15 cellular contexts compared by ENCODE assay signal in genomic region chr12:62783881-62784280, GRCh38.
DNase-seq lines count a peak whose midpoint lies in the region; TF ChIP-seq lines count a peak whose summit lies in the region.
"Had no signal": no experiment of that assay in that cellular context is flagged by ENCODE, and none has a peak within 500 bp of the region (broad histone marks: within the 10 kb centered on the region; RNA-seq: fewer than 3 reads in every experiment).

No MANE protein-coding gene starts in this region.

- H3K9me3 Mint-ChIP-seq in HFFc6 (no peaks in the 10 kb centered on the region), neural crest cell (no peaks in the 10 kb centered on the region)
- H3K9me3 Mint-ChIP-seq: dendritic cell treated with granulocyte-macrophage colony-stimulating factor and Interleukin-4, amounts not matched to agents 40 ng/mL and 50 ng/mL, for 4 days had no signal

- H3K4me1 Mint-ChIP-seq in HFFc6 (ENCODE audit: low read depth) (peaks cover 52% of the 10 kb centered on the region), neural crest cell (peaks cover 50% of the 10 kb centered on the region)

- TF ChIP-seq CTCF in HFFc6 (IDR thresholded peaks at IDR 0.05) (no peak), neural crest cell (conservative IDR thresholded peaks at IDR 0.05) (no peak)

- H3K27me3 Mint-ChIP-seq in HFFc6 (ENCODE audit: insufficient read depth) (no peaks in the 10 kb centered on the region), neural crest cell (ENCODE audit: low read depth) (no peaks in the 10 kb centered on the region)
- H3K27me3 Mint-ChIP-seq: dendritic cell treated with granulocyte-macrophage colony-stimulating factor and Interleukin-4, amounts not matched to agents 40 ng/mL and 50 ng/mL, for 4 days had no signal

- H3K4me3 Mint-ChIP-seq in HFFc6 (no peak overlapping the region), neural crest cell (no peak overlapping the region)
- H3K4me3 Mint-ChIP-seq: dendritic cell treated with granulocyte-macrophage colony-stimulating factor and Interleukin-4, amounts not matched to agents 40 ng/mL and 50 ng/mL, for 4 days; neural progenitor cell had no signal

- H3K27ac Mint-ChIP-seq in HFFc6 (peak overlapping the region; percentile 89; the same call in 1 of the 2 replicates), neural crest cell (ENCODE audit: unreplicated experiment) (peak overlapping the region; percentile 51)
- H3K27ac Mint-ChIP-seq: dendritic cell treated with granulocyte-macrophage colony-stimulating factor and Interleukin-4, amounts not matched to agents 40 ng/mL and 50 ng/mL, for 4 days; neural progenitor cell had no signal

- DNase-seq in HFFc6 = no peak
- DNase-seq in NCI-H526 treated with DMSO at 0.1 percent for 48 hours (lab: John Stamatoyannopoulos, UW) = peak; percentile 98
- DNase-seq in cerebellum (ENCODE audit: low spot score) = peak; percentile 81
- no peak for DNase-seq in neural crest cell (ENCODE audit: low read depth, low spot score)
- DNase-seq in Kasumi-1 (lab: John Stamatoyannopoulos, UW) = no peak
- no peak for DNase-seq in NCI-H1436 treated with DMSO at 0.1 percent for 48 hours (lab: John Stamatoyannopoulos, UW)
- no peak for DNase-seq in NCI-H748 treated with DMSO at 0.1 percent for 48 hours (lab: John Stamatoyannopoulos, UW)
- DNase-seq: activated CD4-positive, alpha-beta T cell treated with anti-CD3 and anti-CD28 coated beads, Interleukin-2, amount 50 U/mL, for 4 hours; activated effector memory CD4-positive, alpha-beta T cell treated with Interleukin-2 at 50 U/mL for 16 hours; MM.1S; NCI-H146; T-helper 2 cell; WERI-Rb-1 had no signal

- H3K36me3 Mint-ChIP-seq in HFFc6 (ENCODE audit: low read depth) = no peaks in the 10 kb centered on the region; the same call in 1 of the 2 replicates
- no peaks in the 10 kb centered on the region for H3K36me3 Mint-ChIP-seq in neural crest cell (ENCODE audit: low read depth)

Comparison
In these comparisons a context has a peak if more than half of its experiments do, and no peak if none do; other contexts are left out.
1. DNase-seq: peak in NCI-H526 treated with DMSO at 0.1 percent for 48 hours (single experiment) and cerebellum (single experiment); none in HFFc6 (single experiment), neural crest cell (single experiment), Kasumi-1 (0 of 2), NCI-H1436 treated with DMSO at 0.1 percent for 48 hours (single experiment) and NCI-H748 treated with DMSO at 0.1 percent for 48 hours (single experiment).